In genomic region chr11:74672332-74672955, GRCh38 we compare ENCODE assay signal across 14 cellular contexts. TPM values are rescaled to one million over a fixed set of nuclear protein-coding genes. Genes with fewer than 3 reads are reported as not detected.
A peak's percentile ranks its signal among the peaks of the same experiment; 100 is the strongest.
DNase-seq lines count a peak whose midpoint lies in the region; ATAC-seq, FAIRE-seq and TF ChIP-seq lines count a peak whose summit lies in the region.
"Had no signal": no experiment of that assay in that cellular context is flagged by ENCODE, and none has a peak within 500 bp of the region (broad histone marks: within the 10 kb centered on the region; RNA-seq: fewer than 3 reads in every experiment).

No MANE protein-coding gene starts in this region.

- ATAC-seq in HCT116 (peak; percentile 50), body of pancreas (no peak)

- no peaks in the 10 kb centered on the region for H3K79me2 ChIP-seq in HCT116 (ENCODE audit: insufficient read depth, low read length)

- DNase-seq in HCT116 (ENCODE audit: low read depth, low spot score) (no peak), body of pancreas (no peak), iris pigment epithelial cell (ENCODE audit: low read depth) (peak; percentile 31), NCI-H1436 treated with DMSO at 0.1 percent for 48 hours (lab: John Stamatoyannopoulos, UW) (no peak), GM19239 (ENCODE audit: insufficient read length, low spot score) (no peak), testis (no peak)
- no peak for DNase-seq in activated CD4-positive, alpha-beta T cell treated with anti-CD3 and anti-CD28 coated beads, Interleukin-2, amount 50 U/mL, for 48 hours
- DNase-seq: activated gamma-delta T cell, NCI-H524 treated with DMSO at 0.1 percent for 48 hours, SW 1271 had no signal

- FAIRE-seq in GM19239 (lab: Jason Lieb, UNC), result no peak
- FAIRE-seq: GM12892 had no signal

- TF ChIP-seq POLR2A in HCT116 (IDR thresholded peaks at IDR 0.05; ENCODE audit: borderline replicate concordance, extremely low read depth, insufficient read depth, insufficient read length) (no peak), body of pancreas (IDR thresholded peaks at IDR 0.05) (no peak), testis (IDR thresholded peaks at IDR 0.05) (no peak)

- H3K4me3 ChIP-seq in HCT116 (replicated peaks in 1 of 2; ENCODE audit: low read depth in 1 of 2, low read length in 2 of 2) (no peak overlapping the region), body of pancreas (no peak overlapping the region), skeletal muscle tissue (ENCODE audit: low read length in 3 of 3) (no peak overlapping the region), testis (no peak overlapping the region)
- H3K4me3 ChIP-seq: suprapubic skin had no signal

- TF ChIP-seq RAD21 in HCT116 (IDR thresholded peaks at IDR 0.05; ENCODE audit: low read depth), result no peak

- POLR2A ChIA-PET in HCT116 (lab: Charles Lee), result no interaction called here

- no peaks in the 10 kb centered on the region for H4K20me1 ChIP-seq in HCT116 (ENCODE audit: insufficient read depth)

- H3K9me3 ChIP-seq in HCT116 (ENCODE audit: control insufficient read depth in 1 of 2, insufficient read depth in 1 of 2, low read depth in 1 of 2, low read length in 2 of 2) (no peaks in the 10 kb centered on the region), body of pancreas (no peaks in the 10 kb centered on the region), skeletal muscle tissue (ENCODE audit: control insufficient read depth in 3 of 3, low read length in 3 of 3) (no peaks in the 10 kb centered on the region), testis (no peaks in the 10 kb centered on the region)
- H3K9me3 ChIP-seq: neutrophil, suprapubic skin had no signal

- no peaks in the 10 kb centered on the region for H3K4me1 ChIP-seq in HCT116 (ENCODE audit: control insufficient read depth in 1 of 2, insufficient read depth in 2 of 2, low read length in 2 of 2)
- peaks cover 10% of the 10 kb centered on the region for H3K4me1 ChIP-seq in body of pancreas
- H3K4me1 ChIP-seq in skeletal muscle tissue (ENCODE audit: control insufficient read depth in 3 of 3, insufficient read depth in 3 of 3, low read length in 3 of 3), result peaks cover 11 to 15% (median 12%) of the 10 kb centered on the region in 3 donors
- H3K4me1 ChIP-seq in testis, result peaks cover 6% of the 10 kb centered on the region
- H3K4me1 ChIP-seq: suprapubic skin had no signal

- H2AFZ ChIP-seq in HCT116 (ENCODE audit: low read depth, low read length, poor library complexity, severe bottlenecking), result no peak overlapping the region

- RAD21 ChIA-PET in HCT116 (lab: Charles Lee; ENCODE audit: low non-redundant PET in 1 of 2, low total read pairs in 2 of 2, uncharacterized antibody in 2 of 2, unreplicated experiment in 2 of 2), result no interaction called here

- H3K27ac ChIP-seq in HCT116 (ENCODE audit: low read depth, low read length) (no peak overlapping the region), body of pancreas (peak overlapping the region in 3 of 4 donors; percentile 10 to 32 (median 19)), skeletal muscle tissue (ENCODE audit: low read depth, low read length) (peak overlapping the region; percentile 70), testis (no peak overlapping the region)
- H3K27ac ChIP-seq: neutrophil, suprapubic skin had no signal

- CTCF ChIA-PET in HCT116 (lab: Charles Lee), result no interaction called here

- intact Hi-C loops in HCT116 (cut with micrococcal nuclease), result no loop called here
- intact Hi-C loops in body of pancreas (cut with DNase I), result no loop called here
- intact Hi-C loops in testis (cut with DNase I; ENCODE audit: low total_unique reads), result no loop called here

- BruUV-seq in HCT116 (replicated peaks; lab: Mats Ljungman, UMichigan), result no TSS peak

- H3K9ac ChIP-seq in HCT116 (ENCODE audit: low read length) (no peak overlapping the region), skeletal muscle tissue (ENCODE audit: low read depth in 1 of 3, low read length in 3 of 3) (peak overlapping the region in 1 of 3 donors; percentile 47)

- WGBS in body of pancreas, 2 donors, result 58 to 61% methylated on average over 4 of the region's 4 CpGs
- 60 to 65% methylated on average over 4 of the region's 4 CpGs for WGBS in testis, 2 donors

- no peak overlapping the region for H3K4me2 ChIP-seq in HCT116 (ENCODE audit: low read length)

- H3K36me3 ChIP-seq in HCT116 (ENCODE audit: control insufficient read depth in 1 of 2, insufficient read depth in 2 of 2, low read length in 2 of 2) (no peaks in the 10 kb centered on the region), body of pancreas (replicated peaks in 1 of 2; ENCODE audit: insufficient read depth in 1 of 2, low read depth in 2 of 2) (no peaks in the 10 kb centered on the region), skeletal muscle tissue (ENCODE audit: control insufficient read depth in 3 of 3, insufficient read depth in 3 of 3, low read length in 3 of 3) (no peaks in the 10 kb centered on the region), testis (ENCODE audit: low read depth, missing control alignments) (no peaks in the 10 kb centered on the region)
- H3K36me3 ChIP-seq: neutrophil, suprapubic skin had no signal

- H3K27me3 ChIP-seq in HCT116 (ENCODE audit: insufficient read depth, low read length) (no peaks in the 10 kb centered on the region), body of pancreas (no peaks in the 10 kb centered on the region), skeletal muscle tissue (ENCODE audit: control insufficient read depth in 3 of 3, insufficient read depth in 3 of 3, low read length in 3 of 3) (no peaks in the 10 kb centered on the region), testis (no peaks in the 10 kb centered on the region)
- H3K27me3 ChIP-seq: neutrophil, suprapubic skin had no signal

- no peaks in the 10 kb centered on the region for H3K9me2 ChIP-seq in HCT116 (ENCODE audit: insufficient read depth)

- TF ChIP-seq CTCF in HCT116 (IDR thresholded peaks at IDR 0.05 in 2 of 3, conservative IDR thresholded peaks at IDR 0.05 in 1 of 3; ENCODE audit: borderline replicate concordance in 1 of 3, insufficient read depth in 1 of 3, low read depth in 2 of 3, low read length in 2 of 3) (no peak), body of pancreas (IDR thresholded peaks at IDR 0.05) (no peak), testis (IDR thresholded peaks at IDR 0.05) (no peak)

TF ChIP-seq in HCT116, 20 proteins besides CTCF, POLR2A, EP300 and RAD21:
- TF ChIP-seq SRF (IDR thresholded peaks at IDR 0.05; ENCODE audit: low read depth), result no peak
- no peak for TF ChIP-seq FOSL1 (IDR thresholded peaks at IDR 0.05; ENCODE audit: low read depth)
- TF ChIP-seq JUND (IDR thresholded peaks at IDR 0.05), result no peak
- TF ChIP-seq SIN3A (IDR thresholded peaks at IDR 0.05; ENCODE audit: low read depth), result no peak
- no peak for TF ChIP-seq EGR1 (IDR thresholded peaks at IDR 0.05; ENCODE audit: low read depth)
- no peak for TF ChIP-seq YY1 (IDR thresholded peaks at IDR 0.05; ENCODE audit: extremely low read depth, insufficient replicate concordance, low read depth, low read length)
- TF ChIP-seq ZNF274 (IDR thresholded peaks at IDR 0.05; ENCODE audit: low read depth, low read length), result no peak
- no peak for TF ChIP-seq CEBPB (IDR thresholded peaks at IDR 0.05; ENCODE audit: low read depth)
- TF ChIP-seq SP1 (IDR thresholded peaks at IDR 0.05; ENCODE audit: low read depth), result no peak
- no peak for TF ChIP-seq EZH2 (IDR thresholded peaks at IDR 0.05)
- TF ChIP-seq CBX3 (IDR thresholded peaks at IDR 0.05; ENCODE audit: low read depth), result no peak
- TF ChIP-seq TCF7L2 (IDR thresholded peaks at IDR 0.05; ENCODE audit: borderline replicate concordance, extremely low read depth, insufficient read depth, insufficient read length), result no peak
- no peak for TF ChIP-seq REST (IDR thresholded peaks at IDR 0.05; ENCODE audit: low read depth)
- TF ChIP-seq ELF1 (IDR thresholded peaks at IDR 0.05; ENCODE audit: borderline replicate concordance, low read depth), result no peak
- TF ChIP-seq EZH2phosphoT487 (IDR thresholded peaks at IDR 0.05; ENCODE audit: borderline replicate concordance), result no peak
TF ChIP-seq in HCT116: peak in this region for 0.

RNA-seq across cellular contexts. Expression of gene CHRDL2, which starts 58.8 kb away (rescaled TPM):
- total RNA-seq in HCT116 (2021; ENCODE audit: unreplicated experiment), result not detected
- 0.25 TPM in 1 of 2 replicates, not detected in the other for polyA plus RNA-seq in HCT116 (2012)
- not detected for total RNA-seq in body of pancreas
- total RNA-seq in skeletal muscle tissue, result 0.52 TPM
- 1 to 10 TPM; 3.5 to 5.3 TPM for total RNA-seq in testis
- 12.0 TPM for polyA plus RNA-seq in testis (ENCODE audit: insufficient read depth, low read depth, low replicate concordance)
- total RNA-seq: suprapubic skin had no signal

Comparison
In these comparisons a context has a peak if more than half of its experiments do, and no peak if none do; other contexts are left out.
1. H3K27ac ChIP-seq: peak in body of pancreas (3 of 4) and skeletal muscle tissue (single experiment); none in HCT116 (single experiment) and testis (0 of 2).